ENCODE assay signal across 8 cellular contexts in the genomic region with DNA sequence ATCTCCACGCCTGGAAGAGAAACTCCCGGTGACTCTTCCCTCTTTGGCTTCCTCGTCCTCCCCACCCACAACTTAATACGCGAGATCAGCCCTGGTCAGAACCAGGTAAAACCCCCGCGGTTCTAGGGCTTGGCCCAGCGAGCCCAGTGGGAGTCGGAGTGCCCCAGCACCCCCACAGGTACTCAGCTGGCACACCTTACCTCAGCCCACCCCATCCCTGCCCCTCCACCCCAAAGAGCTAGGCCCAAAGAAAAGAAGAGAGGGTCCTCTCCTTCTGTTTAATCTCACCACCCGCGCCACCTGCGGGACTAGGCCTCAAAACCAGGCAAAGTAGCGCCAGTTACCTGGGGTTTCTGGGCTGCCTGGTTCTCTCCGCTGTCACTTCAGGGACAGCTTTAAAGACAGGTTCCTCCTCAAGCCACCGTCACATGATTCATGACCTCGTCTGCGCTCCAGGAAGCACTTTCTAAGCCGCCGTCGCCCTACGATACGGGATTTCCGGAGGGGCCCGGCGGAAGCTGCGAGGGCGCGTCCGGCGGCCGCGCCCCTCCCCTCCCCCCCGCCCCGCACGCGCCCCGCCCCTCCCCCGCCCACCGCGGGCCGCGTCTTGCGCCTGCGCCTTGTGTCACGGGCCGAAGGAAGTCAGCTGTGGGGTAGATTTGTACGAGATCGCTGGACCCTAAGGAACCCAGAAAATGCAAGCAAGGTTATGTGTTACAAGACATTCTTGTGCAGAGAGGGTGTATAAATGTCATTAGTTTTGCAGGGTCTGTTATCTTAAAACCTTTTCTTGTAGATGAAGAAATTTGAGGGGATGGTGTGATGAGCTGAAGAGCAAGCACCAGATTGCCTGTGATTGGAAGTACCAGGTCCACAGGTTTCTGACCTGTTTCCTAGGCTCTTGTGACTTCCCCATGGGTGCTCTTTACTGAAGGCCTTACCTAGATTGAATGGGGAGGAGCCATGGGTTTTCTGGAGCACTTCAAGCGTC. TPM values are rescaled to one million over a fixed set of nuclear protein-coding genes. Genes with fewer than 3 reads are reported as not detected.
A peak's percentile ranks its signal among the peaks of the same experiment; 100 is the strongest.
DNase-seq lines count a peak whose midpoint lies in the region; ATAC-seq, FAIRE-seq and TF ChIP-seq lines count a peak whose summit lies in the region.

A gene with protein sequence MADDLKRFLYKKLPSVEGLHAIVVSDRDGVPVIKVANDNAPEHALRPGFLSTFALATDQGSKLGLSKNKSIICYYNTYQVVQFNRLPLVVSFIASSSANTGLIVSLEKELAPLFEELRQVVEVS (minus strand): TSS at position 437 of the 991 bp plus-strand sequence. CDS start 464 bp downstream, outside the sequence.

- H3K4me1 ChIP-seq in OCI-LY3 (ENCODE audit: low read length) (peaks cover 6% of the 10 kb centered on the region), endothelial cell of umbilical vein (ENCODE audit: control insufficient read depth, extremely low read depth, insufficient read depth, low read length) (peaks cover 16% of the 10 kb centered on the region)

- intact Hi-C loops in endothelial cell of umbilical vein (cut with micrococcal nuclease): loop anchor here (1.0 kb wide), 2 partner anchors 55 to 331 kb away; no protein-coding TSS in a partner anchor

- H3K27me3 ChIP-seq in OCI-LY3 (ENCODE audit: low read depth, low read length) (no peaks in the 10 kb centered on the region), endothelial cell of umbilical vein (ENCODE audit: control insufficient read depth in 2 of 2, insufficient read depth in 2 of 2, low read length in 2 of 2) (no peaks in the 10 kb centered on the region)

- H3K9ac ChIP-seq in OCI-LY3 (ENCODE audit: low read length) (peak within 1 kb of the TSS; percentile 82), endothelial cell of umbilical vein (replicated peaks; ENCODE audit: extremely low read depth, insufficient read depth, low read length) (peak within 1 kb of the TSS; percentile 99)

- H3K9me1 ChIP-seq in endothelial cell of umbilical vein (replicated peaks; ENCODE audit: control insufficient read depth, extremely low read depth, insufficient read depth, low read length): no peaks in the 10 kb centered on the region

- H3K4me3 ChIP-seq in OCI-LY3 (ENCODE audit: low read length): peak within 1 kb of the TSS; percentile 84
- H3K4me3 ChIP-seq in endothelial cell of umbilical vein (replicated peaks in 1 of 3; ENCODE audit: insufficient read depth in 1 of 3, low read depth in 1 of 3, low read length in 3 of 3): peak within 1 kb of the TSS; percentile 97 to 98 (median 98)

- peak; percentile 99 for ATAC-seq in GM21526 (IDR thresholded peaks at IDR 0.05; ENCODE audit: low FRiP score, unreplicated experiment)

- H3K4me3 Mint-ChIP-seq in mesothelial cell of epicardium: peak within 1 kb of the TSS; percentile 97

- DNase-seq in D341Med (ENCODE audit: low spot score) (peak; percentile 98), HuH-7.5 (ENCODE audit: low spot score) (peak; percentile 55), endothelial cell of umbilical vein (ENCODE audit: low read depth, low spot score) (peak; percentile 83), mesothelial cell of epicardium (ENCODE audit: low spot score in 2 of 2, unreplicated experiment in 2 of 2) (peak; percentile 75 to 83)
- peak; percentile 90 for DNase-seq in activated CD8-positive, alpha-beta memory T cell treated with anti-CD3 and anti-CD28 coated beads, Interleukin-2, amount 50 U/mL, for 48 hours
- DNase-seq in stimulated activated CD8-positive, alpha-beta memory T cell treated with anti-CD3 and anti-CD28 coated beads, Interleukin-15, amount 100 ng/mL, for 4 hours (ENCODE audit: low read depth in 2 of 2): peak; percentile 79 to 85

- H3K4me2 ChIP-seq in OCI-LY3 (ENCODE audit: low read length) (peak within 1 kb of the TSS; percentile 94), endothelial cell of umbilical vein (ENCODE audit: insufficient read depth, low read length) (peak within 1 kb of the TSS; percentile 99)

- no peaks in the 10 kb centered on the region for H3K36me3 ChIP-seq in OCI-LY3 (replicated peaks; ENCODE audit: low read depth, low read length)
- no peaks in the 10 kb centered on the region for H3K36me3 ChIP-seq in endothelial cell of umbilical vein (ENCODE audit: control insufficient read depth in 2 of 2, extremely low read depth in 1 of 2, insufficient read depth in 2 of 2, low read length in 2 of 2)

- H3K79me2 ChIP-seq in OCI-LY3 (ENCODE audit: low read length) (peaks cover 31% of the 10 kb centered on the region), endothelial cell of umbilical vein (ENCODE audit: control insufficient read depth, insufficient read depth, low read length) (peaks cover 41% of the 10 kb centered on the region)

- H3K9me3 ChIP-seq in OCI-LY3 (ENCODE audit: insufficient read depth, low read length) (no peaks in the 10 kb centered on the region), endothelial cell of umbilical vein (replicated peaks; ENCODE audit: control insufficient read depth, insufficient read depth, low read length) (no peaks in the 10 kb centered on the region)

- CTCF ChIA-PET in endothelial cell of umbilical vein (lab: Charles Lee): interaction anchor here (0.7 to 1.5 kb wide), 6 partner anchors 9 to 199 kb away, joined by 3 to 10 read pairs (median 4); a partner anchor contains a TSS

- peak; percentile 89 for FAIRE-seq in endothelial cell of umbilical vein (lab: Jason Lieb, UNC)

- H4K20me1 ChIP-seq in OCI-LY3 (ENCODE audit: insufficient read depth, low read length): no peaks in the 10 kb centered on the region
- H4K20me1 ChIP-seq in endothelial cell of umbilical vein (replicated peaks; ENCODE audit: control insufficient read depth, extremely low read depth, insufficient read depth, low read length): no peaks in the 10 kb centered on the region

- H3K27me3 Mint-ChIP-seq in mesothelial cell of epicardium (ENCODE audit: low read depth): no peaks in the 10 kb centered on the region

- dilution Hi-C loops in endothelial cell of umbilical vein (cut with MboI; ENCODE audit: extremely low pct_ligation_motif_present, low sequenced_read_pairs): no loop called here

- POLR2A ChIA-PET in endothelial cell of umbilical vein (lab: Charles Lee): interaction anchor here (1.1 to 1.4 kb wide), 3 partner anchors 52 to 56 kb away, joined by 4 to 8 read pairs (median 6); a partner anchor contains a TSS

- H2AFZ ChIP-seq in OCI-LY3 (ENCODE audit: low read depth, low read length) (peak within 1 kb of the TSS; percentile 16; the same call in 1 of the 2 replicates), endothelial cell of umbilical vein (ENCODE audit: low read depth, low read length) (peak within 1 kb of the TSS; percentile 90)

- peak; percentile 36 for TF ChIP-seq POLR2A in endothelial cell of umbilical vein (IDR thresholded peaks at IDR 0.05; ENCODE audit: low read depth, low read length)

- H3K27ac ChIP-seq in OCI-LY3 (ENCODE audit: low read length) (peak within 1 kb of the TSS; percentile 43), endothelial cell of umbilical vein (ENCODE audit: insufficient read depth, low read depth, low read length) (peak within 1 kb of the TSS; percentile 98)

- H3K36me3 Mint-ChIP-seq in mesothelial cell of epicardium: no peaks in the 10 kb centered on the region

- BruUV-seq in endothelial cell of umbilical vein (replicated peaks; lab: Mats Ljungman, UMichigan): no TSS peak

- peaks cover 27% of the 10 kb centered on the region for H3K4me1 Mint-ChIP-seq in mesothelial cell of epicardium

- TF ChIP-seq CTCF in OCI-LY3 (IDR thresholded peaks at IDR 0.05; ENCODE audit: low read depth, low read length): no peak
- TF ChIP-seq CTCF in endothelial cell of umbilical vein (IDR thresholded peaks at IDR 0.05; ENCODE audit: extremely low read depth in 1 of 2, insufficient read depth in 1 of 2, low read depth in 1 of 2, low read length in 2 of 2): no peak
- TF ChIP-seq CTCF in mesothelial cell of epicardium (IDR thresholded peaks at IDR 0.05; ENCODE audit: unreplicated experiment): no peak

- H3K9me3 Mint-ChIP-seq in mesothelial cell of epicardium: no peaks in the 10 kb centered on the region

- H3K27ac Mint-ChIP-seq in mesothelial cell of epicardium: peak within 1 kb of the TSS; percentile 99

TF ChIP-seq in endothelial cell of umbilical vein, 7 proteins besides CTCF, POLR2A, EP300 and RAD21:
- TF ChIP-seq, protein P1, sequence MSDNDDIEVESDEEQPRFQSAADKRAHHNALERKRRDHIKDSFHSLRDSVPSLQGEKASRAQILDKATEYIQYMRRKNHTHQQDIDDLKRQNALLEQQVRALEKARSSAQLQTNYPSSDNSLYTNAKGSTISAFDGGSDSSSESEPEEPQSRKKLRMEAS (IDR thresholded peaks at IDR 0.05; ENCODE audit: insufficient read depth, insufficient read length): peak; percentile 58
- TF ChIP-seq POLR2AphosphoS5 (IDR thresholded peaks at IDR 0.05; ENCODE audit: insufficient read depth, low read depth, low read length) (peak; percentile 82), MYC (IDR thresholded peaks at IDR 0.05; ENCODE audit: low read depth, low read length) (no peak)
TF ChIP-seq in endothelial cell of umbilical vein: peak in this region for 2.

RNA-seq across cellular contexts. Expression of the gene that starts here (rescaled TPM):
- 25.3 and 29.1 TPM in 2 replicates for total RNA-seq in endothelial cell of umbilical vein
- 25.3 and 31.0 TPM in 2 replicates for polyA plus RNA-seq in endothelial cell of umbilical vein
- polyA plus RNA-seq in endothelial cell of umbilical vein (2011; cell fraction: cytosol; rRNA removed): 28.7 and 28.9 TPM in 2 replicates
- polyA plus RNA-seq in endothelial cell of umbilical vein (2011; cell fraction: nucleus; rRNA removed): 12.8 and 17.5 TPM in 2 replicates
- polyA plus RNA-seq in endothelial cell of umbilical vein (2012): 24.0 and 30.5 TPM in 2 replicates
- 17.2 and 17.5 TPM in 2 replicates for polyA minus RNA-seq in endothelial cell of umbilical vein
- polyA minus RNA-seq in endothelial cell of umbilical vein (2011; cell fraction: cytosol; rRNA and poly(A)+ RNA removed): 5.9 TPM
- 10.6 and 13.9 TPM in 2 replicates for polyA minus RNA-seq in endothelial cell of umbilical vein (2011; cell fraction: nucleus; rRNA and poly(A)+ RNA removed)
- 42.4 to 44.7 TPM (median 42.5 TPM) in 3 replicates for total RNA-seq in mesothelial cell of epicardium

Comparison
In these comparisons a context has a peak if more than half of its experiments do, and no peak if none do; other contexts are left out.
1. Peak in every context shown above with its lines: DNase-seq, ATAC-seq, H3K4me3 ChIP-seq and H3K27ac ChIP-seq.